In the genomic region with DNA sequence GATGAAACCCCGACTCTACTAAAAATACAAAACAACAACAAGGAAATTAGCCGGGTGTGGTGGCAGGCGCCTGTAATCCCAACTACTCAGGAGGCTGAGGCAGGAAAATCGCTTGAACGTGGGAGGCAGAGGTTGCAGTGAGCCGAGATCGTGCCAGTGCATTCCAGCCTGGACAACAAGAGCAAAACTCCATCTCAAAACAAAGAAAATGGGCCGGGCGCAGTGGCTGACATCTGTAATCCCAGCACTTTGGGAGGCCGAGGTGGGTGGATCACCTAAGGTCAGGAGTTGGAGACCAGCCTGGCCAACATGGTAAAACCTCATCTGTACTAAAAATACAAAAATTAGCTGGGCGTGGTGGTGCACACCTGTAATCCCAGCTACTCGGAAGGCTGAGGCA, we compare ENCODE assay signal across 7 cellular contexts. TPM values are rescaled to one million over a fixed set of nuclear protein-coding genes. Genes with fewer than 3 reads are reported as not detected.
"Had no signal": no experiment of that assay in that cellular context is flagged by ENCODE, and none has a peak within 500 bp of the region (broad histone marks: within the 10 kb centered on the region; RNA-seq: fewer than 3 reads in every experiment).

No MANE protein-coding gene starts in this region.

RNA-seq across cellular contexts. Expression of a gene that starts 37.5 kb away (rescaled TPM):
- total RNA-seq: activated naive CD4-positive, alpha-beta T cell treated with anti-CD3 and anti-CD28 coated beads for 36 hours; activated naive CD4-positive, alpha-beta T cell treated with anti-CD3 and anti-CD28 coated beads, Interleukin-2, amount 50 U/mL, for 72 hours; activated naive CD8-positive, alpha-beta T cell treated with anti-CD3 and anti-CD28 coated beads for 36 hours; activated T-cell treated with anti-CD3 and anti-CD28 coated beads, Interleukin-2, amount 50 U/mL, for 4 hours; ascending aorta; body of pancreas; cardiac septum had no signal
